31 cellular contexts compared by ENCODE assay signal in genomic region chr16:71834291-71834690, GRCh38.
"Had no signal": no experiment of that assay in that cellular context is flagged by ENCODE, and none has a peak within 500 bp of the region (broad histone marks: within the 10 kb centered on the region; RNA-seq: fewer than 3 reads in every experiment).

No MANE protein-coding gene starts in this region.

- H3K4me1 Mint-ChIP-seq: activated B cell treated with CpG ODN at 0.5 μM for 24 hours; activated naive CD8-positive, alpha-beta T cell treated with anti-CD3 and anti-CD28 coated beads for 36 hours had no signal

- H3K27ac Mint-ChIP-seq: activated B cell treated with CpG ODN at 0.5 μM for 24 hours; activated CD4-positive, alpha-beta memory T cell treated with anti-CD3 and anti-CD28 coated beads for 36 hours; activated CD4-positive, alpha-beta T cell treated with anti-CD3 and anti-CD28 coated beads, Interleukin-2, amount 10 ng/mL, durations not matched to agents 24 days and 14 days; activated CD8-positive, alpha-beta T cell treated with anti-CD3 and anti-CD28 coated beads for 36 hours; activated naive CD4-positive, alpha-beta T cell treated with anti-CD3 and anti-CD28 coated beads for 36 hours; activated naive CD4-positive, alpha-beta T cell treated with anti-CD3 and anti-CD28 coated beads, Interleukin-2, amount 50 U/mL, for 72 hours; activated naive CD8-positive, alpha-beta T cell treated with anti-CD3 and anti-CD28 coated beads for 36 hours; activated T-cell treated with anti-CD3 and anti-CD28 coated beads, Interleukin-2, amount 50 U/mL, for 72 hours; activated T-helper 1 cell treated with anti-CD3 and anti-CD28 coated beads, Interleukin-12 subunit alpha, Interleukin-12 subunit beta, Interleukin-2, Interleukin-4 antibody, amounts not matched to agents 30 ng/mL and 10 ng/mL and 1 ng/mL, durations not matched to agents 14 hours and 24 hours and 36 hours; T-helper 1 cell treated with Interleukin-12 subunit alpha and Interleukin-12 subunit beta and Interleukin-4 antibody, amounts not matched to agents 30 μg/mL and 1 μg/mL, for 36 hours had no signal

- DNase-seq: activated B cell treated with CpG ODN at 0.5 μM for 24 hours; activated CD4-positive, alpha-beta memory T cell treated with anti-CD3 and anti-CD28 coated beads for 36 hours; activated CD4-positive, alpha-beta T cell treated with anti-CD3 and anti-CD28 coated beads for 4 hours; activated CD4-positive, alpha-beta T cell treated with anti-CD3 and anti-CD28 coated beads, Interleukin-2, amount 10 ng/mL, durations not matched to agents 24 days and 14 days; activated CD4-positive, alpha-beta T cell treated with anti-CD3 and anti-CD28 coated beads, Interleukin-2, amount 50 U/mL, for 1 hour; activated CD4-positive, alpha-beta T cell treated with anti-CD3 and anti-CD28 coated beads, Interleukin-2, amount 50 U/mL, for 4 hours; activated CD4-positive, CD25-positive, alpha-beta regulatory T cell treated with anti-CD3 and anti-CD28 coated beads, Interleukin-2, amount 50 U/mL, for 72 hours; activated CD8-positive, alpha-beta memory T cell treated with anti-CD3 and anti-CD28 coated beads, Interleukin-2, amount 50 U/mL, for 4 hours; activated CD8-positive, alpha-beta T cell treated with anti-CD3 and anti-CD28 coated beads for 36 hours; activated effector memory CD4-positive, alpha-beta T cell treated with anti-CD3 and anti-CD28 coated beads, Interleukin-2, amount 50 U/mL, for 16 hours; activated gamma-delta T cell treated with Interleukin-2 at 50 U/mL for 16 hours; activated naive CD4-positive, alpha-beta T cell; activated naive CD4-positive, alpha-beta T cell treated with anti-CD3 and anti-CD28 coated beads for 36 hours; activated naive CD4-positive, alpha-beta T cell treated with anti-CD3 and anti-CD28 coated beads, Interleukin-2, amount 50 U/mL, for 16 hours; activated naive CD8-positive, alpha-beta T cell treated with anti-CD3 and anti-CD28 coated beads for 36 hours; activated T-cell treated with anti-CD3 and anti-CD28 coated beads for 4 hours; activated T-cell treated with anti-CD3 and anti-CD28 coated beads, Interleukin-2, amount 50 U/mL, for 1 hour; activated T-cell treated with anti-CD3 and anti-CD28 coated beads, Interleukin-2, amount 50 U/mL, for 4 hours; activated T-cell treated with anti-CD3 and anti-CD28 coated beads, Interleukin-2, amount 50 U/mL, for 72 hours; adrenal gland; amniotic stem cell; aorta; body of pancreas; brain microvascular endothelial cell; central memory CD4-positive, alpha-beta T cell; T-helper 9 cell had no signal

- H3K4me3 Mint-ChIP-seq: activated B cell treated with CpG ODN at 0.5 μM for 24 hours; activated CD4-positive, alpha-beta memory T cell treated with anti-CD3 and anti-CD28 coated beads for 36 hours; activated CD4-positive, alpha-beta T cell treated with anti-CD3 and anti-CD28 coated beads, Interleukin-2, amount 10 ng/mL, durations not matched to agents 24 days and 14 days; activated CD8-positive, alpha-beta T cell treated with anti-CD3 and anti-CD28 coated beads for 36 hours; activated naive CD4-positive, alpha-beta T cell treated with anti-CD3 and anti-CD28 coated beads for 36 hours; activated naive CD8-positive, alpha-beta T cell treated with anti-CD3 and anti-CD28 coated beads for 36 hours; activated T-cell treated with anti-CD3 and anti-CD28 coated beads, Interleukin-2, amount 50 U/mL, for 4 hours; activated T-cell treated with anti-CD3 and anti-CD28 coated beads, Interleukin-2, amount 50 U/mL, for 72 hours; activated T-helper 1 cell treated with anti-CD3 and anti-CD28 coated beads, Interleukin-12 subunit alpha, Interleukin-12 subunit beta, Interleukin-2, Interleukin-4 antibody, amounts not matched to agents 30 ng/mL and 10 ng/mL and 1 ng/mL, durations not matched to agents 14 hours and 24 hours and 36 hours; activated T-helper 17 cell treated with anti-CD3 and anti-CD28 coated beads, Interleukin-2, amount 50 U/mL, for 72 hours; T-helper 1 cell treated with Interleukin-12 subunit alpha and Interleukin-12 subunit beta and Interleukin-4 antibody, amounts not matched to agents 30 μg/mL and 1 μg/mL, for 36 hours; T-helper 2 cell treated with Interferon-gamma antibody and Interleukin-4, amounts not matched to agents 5 μg/mL and 100 μg/mL, for 36 hours had no signal

- H3K9me3 Mint-ChIP-seq: activated B cell treated with CpG ODN at 0.5 μM for 24 hours; activated CD4-positive, alpha-beta memory T cell treated with anti-CD3 and anti-CD28 coated beads for 36 hours; activated CD4-positive, alpha-beta T cell treated with anti-CD3 and anti-CD28 coated beads, Interleukin-2, amount 10 ng/mL, durations not matched to agents 24 days and 14 days; activated CD8-positive, alpha-beta T cell treated with anti-CD3 and anti-CD28 coated beads for 36 hours; activated naive CD4-positive, alpha-beta T cell treated with anti-CD3 and anti-CD28 coated beads for 36 hours; activated naive CD4-positive, alpha-beta T cell treated with anti-CD3 and anti-CD28 coated beads, Interleukin-2, amount 50 U/mL, for 72 hours; activated naive CD8-positive, alpha-beta T cell treated with anti-CD3 and anti-CD28 coated beads for 36 hours; activated T-cell treated with anti-CD3 and anti-CD28 coated beads, Interleukin-2, amount 50 U/mL, for 4 hours; activated T-cell treated with anti-CD3 and anti-CD28 coated beads, Interleukin-2, amount 50 U/mL, for 72 hours; activated T-helper 1 cell treated with anti-CD3 and anti-CD28 coated beads, Interleukin-12 subunit alpha, Interleukin-12 subunit beta, Interleukin-2, Interleukin-4 antibody, amounts not matched to agents 30 ng/mL and 10 ng/mL and 1 ng/mL, durations not matched to agents 14 hours and 24 hours and 36 hours; activated T-helper 17 cell treated with anti-CD3 and anti-CD28 coated beads, Interleukin-2, amount 50 U/mL, for 72 hours; T-helper 1 cell treated with Interleukin-12 subunit alpha and Interleukin-12 subunit beta and Interleukin-4 antibody, amounts not matched to agents 30 μg/mL and 1 μg/mL, for 36 hours; T-helper 2 cell treated with Interferon-gamma antibody and Interleukin-4, amounts not matched to agents 5 μg/mL and 100 μg/mL, for 36 hours had no signal

- H3K27me3 Mint-ChIP-seq: activated B cell treated with CpG ODN at 0.5 μM for 24 hours; activated CD4-positive, alpha-beta memory T cell treated with anti-CD3 and anti-CD28 coated beads for 36 hours; activated CD4-positive, alpha-beta T cell treated with anti-CD3 and anti-CD28 coated beads, Interleukin-2, amount 10 ng/mL, durations not matched to agents 24 days and 14 days; activated CD8-positive, alpha-beta T cell treated with anti-CD3 and anti-CD28 coated beads for 36 hours; activated naive CD8-positive, alpha-beta T cell treated with anti-CD3 and anti-CD28 coated beads for 36 hours; activated T-helper 17 cell treated with anti-CD3 and anti-CD28 coated beads, Interleukin-2, amount 50 U/mL, for 72 hours had no signal

- H3K36me3 Mint-ChIP-seq: activated CD4-positive, alpha-beta memory T cell treated with anti-CD3 and anti-CD28 coated beads for 36 hours; activated naive CD4-positive, alpha-beta T cell treated with anti-CD3 and anti-CD28 coated beads, Interleukin-2, amount 50 U/mL, for 72 hours; activated naive CD8-positive, alpha-beta T cell treated with anti-CD3 and anti-CD28 coated beads for 36 hours had no signal

- ATAC-seq: activated CD8-positive, alpha-beta T cell treated with anti-CD3 and anti-CD28 coated beads for 36 hours; activated naive CD4-positive, alpha-beta T cell treated with anti-CD3 and anti-CD28 coated beads, Interleukin-2, amount 50 U/mL, for 72 hours; activated T-cell treated with anti-CD3 and anti-CD28 coated beads, Interleukin-2, amount 50 U/mL, for 4 hours; activated T-helper 17 cell treated with anti-CD3 and anti-CD28 coated beads, Interleukin-2, amount 50 U/mL, for 72 hours; body of pancreas had no signal
